Comparison of ENCODE assay signal across 1 cellular context in genomic region chr12:51980051-51980808, GRCh38.
TF ChIP-seq lines count a peak whose summit lies in the region.

No MANE protein-coding gene starts in this region.

TF ChIP-seq in K562, 482 proteins besides CTCF, POLR2A, EP300 and RAD21 (continued from another document and continues in another):
- TF ChIP-seq ZNF592 (IDR thresholded peaks at IDR 0.05) (no peak), NKRF (IDR thresholded peaks at IDR 0.05; ENCODE audit: borderline replicate concordance) (no peak), FOXA3 (CRISPR knock-in tag; conservative IDR thresholded peaks at IDR 0.05 in 1 of 2, IDR thresholded peaks at IDR 0.05 in 1 of 2) (no peak), ZNF644 (tag; IDR thresholded peaks at IDR 0.05; ENCODE audit: low read depth) (no peak), VEZF1 (CRISPR knock-in tag; IDR thresholded peaks at IDR 0.05) (peak; percentile 57), ZNF766 (CRISPR knock-in tag; conservative IDR thresholded peaks at IDR 0.05) (no peak), SIN3B (IDR thresholded peaks at IDR 0.05; ENCODE audit: low read depth) (no peak), XRCC5 (IDR thresholded peaks at IDR 0.05; ENCODE audit: low read depth, low read length) (0 out of 2 replicates have a peak, but pooled peaks have one; percentile 40), DEAF1 (CRISPR knock-in tag; IDR thresholded peaks at IDR 0.05) (peak; percentile 72), TFAM (CRISPR knock-in tag; conservative IDR thresholded peaks at IDR 0.05) (no peak), ZNF75A (CRISPR knock-in tag; IDR thresholded peaks at IDR 0.05) (no peak), CTBP1 (IDR thresholded peaks at IDR 0.05; ENCODE audit: borderline replicate concordance) (0 out of 2 replicates have a peak, but pooled peaks have one; percentile 25), ZEB2 (IDR thresholded peaks at IDR 0.05) (no peak), CREB3L1 (IDR thresholded peaks at IDR 0.05; ENCODE audit: borderline replicate concordance, low read depth) (no peak), ZBTB1 (CRISPR knock-in tag; IDR thresholded peaks at IDR 0.05; ENCODE audit: borderline replicate concordance, low read depth) (no peak), THRAP3 (IDR thresholded peaks at IDR 0.05; ENCODE audit: borderline replicate concordance) (no peak), CBX1 (IDR thresholded peaks at IDR 0.05; ENCODE audit: low read depth) (no peak), SRSF7 (optimal IDR thresholded peaks at IDR 0.05; ENCODE audit: low read depth, low read length) (no peak), CBFA2T3 (IDR thresholded peaks at IDR 0.05) (0 out of 2 replicates have a peak, but pooled peaks have one; percentile 22), GTF2F1 (IDR thresholded peaks at IDR 0.05; ENCODE audit: low read depth, low read length) (no peak), SAP30 (IDR thresholded peaks at IDR 0.05; ENCODE audit: borderline replicate concordance, insufficient read depth, low read depth, low read length, poor library complexity, severe bottlenecking) (no peak), SP1 (CRISPR knock-in tag; IDR thresholded peaks at IDR 0.05) (no peak), NBN (IDR thresholded peaks at IDR 0.05; ENCODE audit: low read depth) (no peak), ZNF785 (CRISPR knock-in tag; IDR thresholded peaks at IDR 0.05) (no peak), CAMTA2 (CRISPR knock-in tag; conservative IDR thresholded peaks at IDR 0.05) (no peak), HMBOX1 (IDR thresholded peaks at IDR 0.05) (peak; percentile 17; the same call in 1 of the 2 replicates), RCOR1 (IDR thresholded peaks at IDR 0.05; ENCODE audit: borderline replicate concordance in 1 of 2, low read depth in 2 of 2, low read length in 2 of 2) (no peak), U2AF1 (optimal IDR thresholded peaks at IDR 0.05; ENCODE audit: low read depth, low read length) (no peak), NEUROD1 (IDR thresholded peaks at IDR 0.05; ENCODE audit: borderline replicate concordance, low read depth, low read length, partially characterized antibody) (no peak), TCF7L2 (IDR thresholded peaks at IDR 0.05; ENCODE audit: low read depth, low read length) (no peak), HOMEZ (CRISPR knock-in tag; IDR thresholded peaks at IDR 0.05) (no peak), RHOXF2B (CRISPR knock-in tag; conservative IDR thresholded peaks at IDR 0.05) (no peak), MAZ (CRISPR knock-in tag; conservative IDR thresholded peaks at IDR 0.05 in 1 of 2, IDR thresholded peaks at IDR 0.05 in 1 of 2) (peak in 1 of 2 experiments; percentile 60; a peak in 2 of 4 replicates), ARID2 (IDR thresholded peaks at IDR 0.05) (peak; percentile 80; the same call in 1 of the 2 replicates), GABPB2 (CRISPR knock-in tag; conservative IDR thresholded peaks at IDR 0.05) (no peak), ZNF436 (CRISPR knock-in tag; IDR thresholded peaks at IDR 0.05) (no peak), KLF6 (CRISPR knock-in tag; IDR thresholded peaks at IDR 0.05; ENCODE audit: borderline replicate concordance) (no peak), ZNF778 (CRISPR knock-in tag; IDR thresholded peaks at IDR 0.05) (no peak), POU5F1 (IDR thresholded peaks at IDR 0.05; ENCODE audit: borderline replicate concordance, low read depth, low read length, partially characterized antibody) (no peak), HMGN3 (IDR thresholded peaks at IDR 0.05; ENCODE audit: borderline replicate concordance, extremely low read depth, insufficient read length, low read depth, low read length) (no peak), MBD1 (CRISPR knock-in tag; IDR thresholded peaks at IDR 0.05) (no peak), SP2 (IDR thresholded peaks at IDR 0.05; ENCODE audit: extremely low read depth, low read depth, low read length, poor library complexity, severe bottlenecking) (no peak), BRD4 (IDR thresholded peaks at IDR 0.05) (no peak), AFF1 (IDR thresholded peaks at IDR 0.05; ENCODE audit: low read depth in 1 of 2, partially characterized antibody in 2 of 2) (no peak), MCM7 (IDR thresholded peaks at IDR 0.05) (no peak), FOSL1 (tag; conservative IDR thresholded peaks at IDR 0.05) (no peak)
